In genomic region chr12:75378354-75378753, GRCh38 we compare ENCODE assay signal across 1 cellular context.
TF ChIP-seq lines count a peak whose summit lies in the region.

No MANE protein-coding gene starts in this region.

TF ChIP-seq in H1, 55 proteins besides CTCF, POLR2A, EP300 and RAD21:
- TF ChIP-seq ZNF274 (IDR thresholded peaks at IDR 0.05; ENCODE audit: borderline replicate concordance, extremely low read depth, low read length) (no peak), HDAC6 (IDR thresholded peaks at IDR 0.05; ENCODE audit: low read depth, low read length) (no peak), RFX5 (IDR thresholded peaks at IDR 0.05; ENCODE audit: borderline replicate concordance, low read depth, low read length) (no peak), TEAD4 (IDR thresholded peaks at IDR 0.05; ENCODE audit: low read depth, low read length) (no peak), TAF7 (optimal IDR thresholded peaks at IDR 0.05; ENCODE audit: borderline replicate concordance, low read depth, low read length) (no peak), NRF1 (IDR thresholded peaks at IDR 0.05; ENCODE audit: low read depth, low read length) (no peak), ATF3 (IDR thresholded peaks at IDR 0.05; ENCODE audit: insufficient read depth, low read depth, low read length) (no peak), KDM1A (IDR thresholded peaks at IDR 0.05; ENCODE audit: borderline replicate concordance, low read length) (no peak), CHD7 (IDR thresholded peaks at IDR 0.05; ENCODE audit: insufficient replicate concordance, low read length) (no peak), JUN (IDR thresholded peaks at IDR 0.05; ENCODE audit: low read depth, low read length) (no peak), TBP (IDR thresholded peaks at IDR 0.05; ENCODE audit: low read depth, low read length) (no peak), CHD2 (IDR thresholded peaks at IDR 0.05; ENCODE audit: low read length) (no peak), BACH1 (IDR thresholded peaks at IDR 0.05; ENCODE audit: low read length) (no peak), SIRT6 (IDR thresholded peaks at IDR 0.05; ENCODE audit: low read length) (no peak), MAFK (IDR thresholded peaks at IDR 0.05; ENCODE audit: low read depth, low read length) (no peak), CHD1 (IDR thresholded peaks at IDR 0.05; ENCODE audit: low read depth, low read length) (no peak)
